Comparison of ENCODE assay signal across 8 cellular contexts in genomic region chr22:28882878-28883656, GRCh38. TPM values are rescaled to one million over a fixed set of nuclear protein-coding genes. Genes with fewer than 3 reads are reported as not detected.
DNase-seq lines count a peak whose midpoint lies in the region; ATAC-seq, FAIRE-seq and TF ChIP-seq lines count a peak whose summit lies in the region.

Gene ZNRF3 (plus strand): TSS chr22:28883572. CDS start chr22:28883767, 195 bp downstream.

- peaks cover 0 to 13% (median 0%) of the 10 kb centered on the region in 7 donors for H3K27me3 ChIP-seq in heart right ventricle
- H3K27me3 ChIP-seq in tibial artery: no peaks in the 10 kb centered on the region

- intact Hi-C loops in heart right ventricle (cut with DNase I): no loop called here
- intact Hi-C loops in tibial artery (cut with DNase I; ENCODE audit: low total_unique reads): loop anchor here (10.0 kb wide), 2 partner anchors 72 to 382 kb away; partner anchors contain the start of genes EWSR1 and RHBDD3

- peaks cover 18% of the 10 kb centered on the region for H3K4me1 Mint-ChIP-seq in T-helper 17 cell

- ATAC-seq in T-helper 17 cell (peak; percentile 89), heart right ventricle (peak; percentile 96 to 99 (median 98))

- TF ChIP-seq CTCF in D721Med (IDR thresholded peaks at IDR 0.05; ENCODE audit: insufficient read depth, missing control alignments) (no peak), HEK293 (tag by site-specific recombination; IDR thresholded peaks at IDR 0.05) (no peak), heart right ventricle (IDR thresholded peaks at IDR 0.05) (no peak), tibial artery (IDR thresholded peaks at IDR 0.05) (no peak)

- CTCF ChIA-PET in HEK293 (lab: Yijun Ruan, JAX): interaction anchor here (0.7 to 1.7 kb wide), 4 partner anchors 9 to 362 kb away, joined by 3 to 8 read pairs (median 3); no protein-coding TSS in a partner anchor

- 1% methylated on average over 74 to 80 of the region's 85 CpGs for WGBS in heart right ventricle, 2 donors

- POLR2A ChIA-PET in HEK293 (lab: Yijun Ruan, JAX): interaction anchor here (0.5 to 2.9 kb wide), 30 partner anchors 9 to 1775 kb away, joined by 3 to 22 read pairs (median 4); partner anchors contain the start of gene KREMEN1

- peak within 1 kb of the TSS; percentile 68 for H3K27ac Mint-ChIP-seq in T-helper 17 cell

- H3K4me3 Mint-ChIP-seq in T-helper 17 cell: peak within 1 kb of the TSS; percentile 92

- H3K4me3 ChIP-seq in HEK293 (ENCODE audit: low read depth, low read length): peak within 1 kb of the TSS; percentile 77
- peak within 1 kb of the TSS; percentile 51 to 83 (median 70) for H3K4me3 ChIP-seq in heart right ventricle
- peak within 1 kb of the TSS; percentile 60 to 65 for H3K4me3 ChIP-seq in tibial artery

- no peaks in the 10 kb centered on the region for H3K36me3 ChIP-seq in HEK293 (ENCODE audit: control insufficient read depth in 2 of 2, insufficient read depth in 1 of 2, low read length in 2 of 2)
- H3K36me3 ChIP-seq in heart right ventricle: no peaks in the 10 kb centered on the region
- no peaks in the 10 kb centered on the region for H3K36me3 ChIP-seq in tibial artery

- H3K27ac ChIP-seq in HEK293 (ENCODE audit: extremely low read depth, low read depth, low read length): peak within 1 kb of the TSS; percentile 63; the same call in 1 of the 2 replicates
- peak within 1 kb of the TSS in 8 of 10 donors; percentile 58 to 72 (median 70) for H3K27ac ChIP-seq in heart right ventricle
- H3K27ac ChIP-seq in tibial artery: peak within 1 kb of the TSS; percentile 63 to 73

- no peak for FAIRE-seq in D721Med (lab: Jason Lieb, UNC)

- peaks cover 22% of the 10 kb centered on the region for H3K4me1 ChIP-seq in HEK293 (ENCODE audit: control insufficient read depth, insufficient read depth, low read length)
- H3K4me1 ChIP-seq in heart right ventricle: peaks cover 3 to 38% (median 18%) of the 10 kb centered on the region in 9 donors
- H3K4me1 ChIP-seq in tibial artery: peaks cover 0 to 31% (median 17%) of the 10 kb centered on the region in 4 donors

- peaks cover 21% of the 10 kb centered on the region for H3K27me3 Mint-ChIP-seq in T-helper 17 cell

- H3K9me3 ChIP-seq in HEK293 (ENCODE audit: control insufficient read depth, insufficient read depth, low read depth, low read length) (no peaks in the 10 kb centered on the region), T-helper 17 cell (ENCODE audit: control insufficient read depth, low read length, poor library complexity, severe bottlenecking) (no peaks in the 10 kb centered on the region), heart right ventricle (no peaks in the 10 kb centered on the region), tibial artery (no peaks in the 10 kb centered on the region)

- peak; percentile 27 for DNase-seq in D721Med (ENCODE audit: insufficient read length, low spot score)
- DNase-seq in NCI-H1417 treated with DMSO at 0.1 percent for 48 hours (lab: John Stamatoyannopoulos, UW): peak; percentile 65
- DNase-seq in T-helper 17 cell: peak; percentile 86 to 90 (median 89)
- peak; percentile 68 to 98 (median 92) for DNase-seq in amygdala (lab: John Stamatoyannopoulos, UW)
- peak; percentile 91 to 93 for DNase-seq in heart right ventricle
- peak; percentile 91 for DNase-seq in pons (ENCODE audit: low spot score)
- DNase-seq in tibial artery: peak; percentile 90 to 94

- H3K36me3 Mint-ChIP-seq in T-helper 17 cell (ENCODE audit: low read depth): no peaks in the 10 kb centered on the region

TF ChIP-seq in HEK293, 187 proteins besides CTCF, POLR2A, EP300 and RAD21 (continues in another document):
- TF ChIP-seq ZNF362 (tag by site-specific recombination; IDR thresholded peaks at IDR 0.05) (no peak), ZNF768 (tag by site-specific recombination; IDR thresholded peaks at IDR 0.05) (no peak), ZNF433 (tag by site-specific recombination; IDR thresholded peaks at IDR 0.05; ENCODE audit: low read depth) (no peak), ZNF169 (tag by site-specific recombination; IDR thresholded peaks at IDR 0.05) (no peak), TRIM28 (IDR thresholded peaks at IDR 0.05; ENCODE audit: borderline replicate concordance, low read length) (no peak), IKZF3 (tag by site-specific recombination; IDR thresholded peaks at IDR 0.05) (peak; percentile 70), MYNN (tag by site-specific recombination; IDR thresholded peaks at IDR 0.05; ENCODE audit: borderline replicate concordance) (no peak), ZNF785 (tag by site-specific recombination; IDR thresholded peaks at IDR 0.05) (no peak), ZNF132 (tag by site-specific recombination; IDR thresholded peaks at IDR 0.05; ENCODE audit: borderline replicate concordance) (no peak), ZNF157 (tag by site-specific recombination; IDR thresholded peaks at IDR 0.05) (no peak), ZNF449 (tag by site-specific recombination; IDR thresholded peaks at IDR 0.05) (no peak), ZNF776 (tag by site-specific recombination; IDR thresholded peaks at IDR 0.05; ENCODE audit: borderline replicate concordance) (no peak), ZNF280D (tag by site-specific recombination; IDR thresholded peaks at IDR 0.05) (no peak), ZXDB (tag by site-specific recombination; IDR thresholded peaks at IDR 0.05) (peak; percentile 78), WT1 (tag by site-specific recombination; IDR thresholded peaks at IDR 0.05) (no peak), ZNF629 (tag by site-specific recombination; IDR thresholded peaks at IDR 0.05) (no peak), ZNF350 (tag by site-specific recombination; IDR thresholded peaks at IDR 0.05) (no peak)
- TF ChIP-seq, protein P1, sequence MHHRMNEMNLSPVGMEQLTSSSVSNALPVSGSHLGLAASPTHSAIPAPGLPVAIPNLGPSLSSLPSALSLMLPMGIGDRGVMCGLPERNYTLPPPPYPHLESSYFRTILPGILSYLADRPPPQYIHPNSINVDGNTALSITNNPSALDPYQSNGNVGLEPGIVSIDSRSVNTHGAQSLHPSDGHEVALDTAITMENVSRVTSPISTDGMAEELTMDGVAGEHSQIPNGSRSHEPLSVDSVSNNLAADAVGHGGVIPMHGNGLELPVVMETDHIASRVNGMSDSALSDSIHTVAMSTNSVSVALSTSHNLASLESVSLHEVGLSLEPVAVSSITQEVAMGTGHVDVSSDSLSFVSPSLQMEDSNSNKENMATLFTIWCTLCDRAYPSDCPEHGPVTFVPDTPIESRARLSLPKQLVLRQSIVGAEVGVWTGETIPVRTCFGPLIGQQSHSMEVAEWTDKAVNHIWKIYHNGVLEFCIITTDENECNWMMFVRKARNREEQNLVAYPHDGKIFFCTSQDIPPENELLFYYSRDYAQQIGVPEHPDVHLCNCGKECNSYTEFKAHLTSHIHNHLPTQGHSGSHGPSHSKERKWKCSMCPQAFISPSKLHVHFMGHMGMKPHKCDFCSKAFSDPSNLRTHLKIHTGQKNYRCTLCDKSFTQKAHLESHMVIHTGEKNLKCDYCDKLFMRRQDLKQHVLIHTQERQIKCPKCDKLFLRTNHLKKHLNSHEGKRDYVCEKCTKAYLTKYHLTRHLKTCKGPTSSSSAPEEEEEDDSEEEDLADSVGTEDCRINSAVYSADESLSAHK (tag by site-specific recombination; IDR thresholded peaks at IDR 0.05): no peak

RNA-seq across cellular contexts. Expression of gene ZNRF3, which starts in this region (rescaled TPM):
- under 1 TPM; 0.31 to 0.72 TPM for total RNA-seq in T-helper 17 cell
- 1 to 10 TPM; 4.4 to 7.7 (median 6.3) TPM for total RNA-seq in heart right ventricle
- 1 to 10 TPM; 1.8 to 2.2 TPM for polyA plus RNA-seq in heart right ventricle

Comparison
In these comparisons a context has a peak if more than half of its experiments do, and no peak if none do; other contexts are left out.
1. Peak in every context shown above with its lines: DNase-seq, ATAC-seq, H3K4me3 ChIP-seq and H3K27ac ChIP-seq.
2. Peak in DNase-seq and ATAC-seq in T-helper 17 cell; RNA of the gene not detected or under 1 TPM.
3. DNase-seq: peak in every context shown above with its lines; median percentile 92 in amygdala; 92 in heart right ventricle; 92 in tibial artery; 91 in pons; 89 in T-helper 17 cell; 65 in NCI-H1417 treated with DMSO at 0.1 percent for 48 hours; 27 in D721Med.